ENCODE assay signal across 1 cellular context in genomic region chr4:185395956-185396723, GRCh38.
TF ChIP-seq lines count a peak whose summit lies in the region.

No MANE protein-coding gene starts in this region.

TF ChIP-seq in K562, 482 proteins besides CTCF, POLR2A, EP300 and RAD21 (continued from another document and continues in another):
- no peak for TF ChIP-seq TSHZ1 (CRISPR knock-in tag; IDR thresholded peaks at IDR 0.05)
- TF ChIP-seq ZC3H4 (CRISPR knock-in tag; IDR thresholded peaks at IDR 0.05; ENCODE audit: borderline replicate concordance): no peak; the same call in 1 of the 2 replicates
- no peak for TF ChIP-seq CBX2 (IDR thresholded peaks at IDR 0.05; ENCODE audit: insufficient read depth, low read length, poor library complexity, severe bottlenecking)
- peak; percentile 92; the same call in 1 of the 2 replicates for TF ChIP-seq ZNF511 (CRISPR knock-in tag; IDR thresholded peaks at IDR 0.05)
- no peak for TF ChIP-seq NFATC3 (IDR thresholded peaks at IDR 0.05)
- no peak for TF ChIP-seq RBM14 (IDR thresholded peaks at IDR 0.05; ENCODE audit: borderline replicate concordance, insufficient read depth, low read depth, low read length)
- no peak for TF ChIP-seq CBX5 (IDR thresholded peaks at IDR 0.05; ENCODE audit: borderline replicate concordance, low read depth)
- no peak for TF ChIP-seq SMARCB1 (IDR thresholded peaks at IDR 0.05; ENCODE audit: insufficient read length, low read depth)
- peak; percentile 38 for TF ChIP-seq MXD1 (CRISPR knock-in tag; IDR thresholded peaks at IDR 0.05; ENCODE audit: borderline replicate concordance, poor library complexity, severe bottlenecking)
- TF ChIP-seq PHB (CRISPR knock-in tag; IDR thresholded peaks at IDR 0.05): no peak
- no peak for TF ChIP-seq ZNF79 (CRISPR knock-in tag; IDR thresholded peaks at IDR 0.05; ENCODE audit: low read depth)
- peak; percentile 82 to 95 (median 90) for TF ChIP-seq YY1 (IDR thresholded peaks at IDR 0.05; ENCODE audit: borderline replicate concordance in 1 of 3, control insufficient read depth in 1 of 3, extremely low read depth in 1 of 3, insufficient read depth in 3 of 3, insufficient read length in 1 of 3, insufficient replicate concordance in 2 of 3, low read depth in 1 of 3, low read length in 2 of 3)
- no peak for TF ChIP-seq FOXJ3 (CRISPR knock-in tag; IDR thresholded peaks at IDR 0.05)
- TF ChIP-seq PHF20 (IDR thresholded peaks at IDR 0.05; ENCODE audit: partially characterized antibody): peak; percentile 63
- peak; percentile 96 for TF ChIP-seq POLR2G (IDR thresholded peaks at IDR 0.05; ENCODE audit: low read depth, low read length)
- no peak for TF ChIP-seq SMAD2 (IDR thresholded peaks at IDR 0.05; ENCODE audit: low read depth, low read length)
- TF ChIP-seq CAMTA2 (CRISPR knock-in tag; conservative IDR thresholded peaks at IDR 0.05): no peak
- no peak for TF ChIP-seq HNRNPUL1 (IDR thresholded peaks at IDR 0.05; ENCODE audit: low read length)
- TF ChIP-seq EP400 (IDR thresholded peaks at IDR 0.05): peak; percentile 96
- TF ChIP-seq MAFG (tag; conservative IDR thresholded peaks at IDR 0.05): no peak
- no peak for TF ChIP-seq SNAPC5 (CRISPR knock-in tag; IDR thresholded peaks at IDR 0.05)
- TF ChIP-seq NKRF (IDR thresholded peaks at IDR 0.05; ENCODE audit: borderline replicate concordance): peak; percentile 93
- TF ChIP-seq EWSR1 (IDR thresholded peaks at IDR 0.05; ENCODE audit: borderline replicate concordance, low read depth, partially characterized antibody): no peak
- no peak for TF ChIP-seq DIDO1 (tag; IDR thresholded peaks at IDR 0.05; ENCODE audit: low read depth)
- TF ChIP-seq ZBTB12 (CRISPR knock-in tag; IDR thresholded peaks at IDR 0.05): peak; percentile 86
- TF ChIP-seq ZBTB1 (CRISPR knock-in tag; IDR thresholded peaks at IDR 0.05; ENCODE audit: borderline replicate concordance, low read depth): no peak
- peak; percentile 97 for TF ChIP-seq TARDBP (IDR thresholded peaks at IDR 0.05)
- TF ChIP-seq CREB3 (tag; conservative IDR thresholded peaks at IDR 0.05; ENCODE audit: low read depth): no peak
- peak; percentile 73 for TF ChIP-seq ZNF224 (CRISPR knock-in tag; IDR thresholded peaks at IDR 0.05)
- no peak for TF ChIP-seq ZNF717 (CRISPR knock-in tag; IDR thresholded peaks at IDR 0.05)
- no peak for TF ChIP-seq ZBTB34 (CRISPR knock-in tag; IDR thresholded peaks at IDR 0.05)
- TF ChIP-seq THRB (CRISPR knock-in tag; conservative IDR thresholded peaks at IDR 0.05): 0 out of 2 replicates have a peak, but pooled peaks have one; percentile 29
- no peak for TF ChIP-seq SAFB2 (IDR thresholded peaks at IDR 0.05; ENCODE audit: borderline replicate concordance, low read depth, low read length, severe bottlenecking)
- TF ChIP-seq ZNF121 (CRISPR knock-in tag; conservative IDR thresholded peaks at IDR 0.05): no peak
- TF ChIP-seq CREM (IDR thresholded peaks at IDR 0.05; ENCODE audit: low read depth): peak; percentile 98
- no peak for TF ChIP-seq TCFL5 (CRISPR knock-in tag; conservative IDR thresholded peaks at IDR 0.05)
- TF ChIP-seq HMGXB4 (CRISPR knock-in tag; IDR thresholded peaks at IDR 0.05): 0 out of 2 replicates have a peak, but pooled peaks have one; percentile 70
- 0 out of 2 replicates have a peak, but pooled peaks have one; percentile 32 for TF ChIP-seq BRD4 (IDR thresholded peaks at IDR 0.05)
- peak; percentile 54; the same call in 1 of the 2 replicates for TF ChIP-seq HNRNPL (IDR thresholded peaks at IDR 0.05; ENCODE audit: low read depth, low read length)
- TF ChIP-seq FOXO4 (CRISPR knock-in tag; IDR thresholded peaks at IDR 0.05): no peak
- TF ChIP-seq MTA2 (IDR thresholded peaks at IDR 0.05; ENCODE audit: low read depth): peak; percentile 57; the same call in 1 of the 2 replicates
- peak; percentile 88 for TF ChIP-seq ZBTB33 (CRISPR knock-in tag; IDR thresholded peaks at IDR 0.05)
- no peak for TF ChIP-seq TFE3 (CRISPR knock-in tag; IDR thresholded peaks at IDR 0.05)
- peak in 1 of 2 experiments; percentile 70; a peak in 2 of 4 replicates for TF ChIP-seq TBL1XR1 (IDR thresholded peaks at IDR 0.05; ENCODE audit: low read length in 2 of 2)
